Comparison of ENCODE assay signal across 1 cellular context in the genomic region with DNA sequence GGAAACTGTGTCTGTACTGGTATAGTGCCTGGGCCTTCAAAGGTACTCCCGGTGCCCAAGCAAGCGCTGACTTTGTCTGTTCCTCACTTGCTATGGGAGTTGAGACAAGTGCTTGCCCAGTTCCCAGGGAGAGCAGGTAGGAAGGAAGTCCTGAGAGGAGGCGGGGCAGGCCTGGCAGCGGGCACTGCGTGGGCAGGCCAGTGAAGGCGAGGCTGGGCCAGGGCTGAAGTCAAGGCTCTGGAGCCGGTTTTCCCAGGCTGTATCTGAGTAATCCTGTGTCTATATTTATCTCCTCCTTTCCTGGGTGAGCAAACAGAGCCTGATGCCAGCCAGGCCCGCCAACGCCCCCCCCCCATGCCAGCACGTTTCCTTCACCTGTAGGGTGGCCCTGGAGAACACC.
TF ChIP-seq lines count a peak whose summit lies in the region.

No MANE protein-coding gene starts in this region.

TF ChIP-seq in SK-N-SH, 30 proteins besides CTCF, POLR2A, EP300 and RAD21 (continued from another document):
- TF ChIP-seq FOXJ3 (CRISPR knock-in tag; IDR thresholded peaks at IDR 0.05): no peak
